ENCODE assay signal across 1 cellular context in genomic region chr3:58179235-58180098, GRCh38.
TF ChIP-seq lines count a peak whose summit lies in the region.

No MANE protein-coding gene starts in this region.

TF ChIP-seq in liver, 16 proteins besides CTCF, POLR2A, EP300 and RAD21 (continued from another document):
- TF ChIP-seq ZBTB33 (IDR thresholded peaks at IDR 0.05) = no peak
- no peak for TF ChIP-seq REST (IDR thresholded peaks at IDR 0.05)
- no peak for TF ChIP-seq RXRA (IDR thresholded peaks at IDR 0.05)
- no peak for TF ChIP-seq NR2F2 (IDR thresholded peaks at IDR 0.05)
- TF ChIP-seq FOXA1 (IDR thresholded peaks at IDR 0.05) = no peak
- TF ChIP-seq JUND (IDR thresholded peaks at IDR 0.05) = no peak
